Comparison of ENCODE assay signal across 26 cellular contexts in the genomic region with DNA sequence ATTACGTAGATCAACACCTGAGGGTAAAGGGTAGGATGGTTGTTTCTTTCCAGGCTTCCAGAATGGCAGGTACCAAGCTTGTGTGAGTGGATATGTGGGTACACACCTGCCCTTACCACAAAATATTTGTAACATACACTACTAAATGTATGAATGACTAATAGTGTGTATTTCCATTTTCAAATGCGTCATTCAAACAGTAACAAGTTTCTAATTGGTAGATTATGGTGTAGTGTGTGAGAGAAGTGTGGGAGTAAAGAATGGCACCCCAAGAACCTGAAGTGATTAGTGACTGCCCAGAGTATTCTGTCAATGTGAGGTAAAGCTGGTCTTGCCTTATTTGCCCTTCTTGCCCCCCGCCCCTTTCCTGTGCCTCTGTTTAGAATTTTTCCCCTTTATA. TPM values are rescaled to one million over a fixed set of nuclear protein-coding genes. Genes with fewer than 3 reads are reported as not detected.
A peak's percentile ranks its signal among the peaks of the same experiment; 100 is the strongest.
DNase-seq lines count a peak whose midpoint lies in the region; ATAC-seq and TF ChIP-seq lines count a peak whose summit lies in the region.
"Had no signal": no experiment of that assay in that cellular context is flagged by ENCODE, and none has a peak within 500 bp of the region (broad histone marks: within the 10 kb centered on the region; RNA-seq: fewer than 3 reads in every experiment).

No MANE protein-coding gene starts in this region.

- H3K27me3 Mint-ChIP-seq in activated T-cell treated with anti-CD3 and anti-CD28 coated beads, Interleukin-2, amount 50 U/mL, for 24 hours = no peaks in the 10 kb centered on the region
- no peaks in the 10 kb centered on the region for H3K27me3 Mint-ChIP-seq in stimulated activated naive B cell treated with anti-CD40 and anti-IgM and Interleukin-4, amounts not matched to agents 10 μg/mL and 1 μg/mL and 100 μg/mL, for 72 hours
- H3K27me3 Mint-ChIP-seq: activated naive CD4-positive, alpha-beta T cell treated with anti-CD3 and anti-CD28 coated beads, Interleukin-2, amount 50 U/mL, for 24 hours; stimulated activated naive CD8-positive, alpha-beta T cell treated with anti-CD3 and anti-CD28 coated beads, Interleukin-15, Interleukin-2, amounts not matched to agents 100 ng/mL and 50 ng/mL, for 24 hours had no signal

- TF ChIP-seq CTCF in mammary epithelial cell (conservative IDR thresholded peaks at IDR 0.05 in 1 of 2, IDR thresholded peaks at IDR 0.05 in 1 of 2; ENCODE audit: extremely low read depth in 1 of 2, insufficient read depth in 1 of 2, low read depth in 1 of 2, low read length in 2 of 2) = no peak

- no peaks in the 10 kb centered on the region for H3K9me3 ChIP-seq in mammary epithelial cell (replicated peaks; ENCODE audit: insufficient read depth, low read length)
- H3K9me3 ChIP-seq: esophagus muscularis mucosa, psoas muscle, thyroid gland had no signal

- H3K27ac Mint-ChIP-seq in activated T-cell treated with anti-CD3 and anti-CD28 coated beads, Interleukin-2, amount 50 U/mL, for 24 hours = peak overlapping the region; percentile 47
- H3K27ac Mint-ChIP-seq in stimulated activated naive B cell treated with anti-CD40 and anti-IgM and Interleukin-4, amounts not matched to agents 10 μg/mL and 1 μg/mL and 100 μg/mL, for 72 hours = no peak overlapping the region
- H3K27ac Mint-ChIP-seq: activated T-helper 1 cell treated with anti-CD3 and anti-CD28 coated beads, Interleukin-12 subunit alpha, Interleukin-12 subunit beta, Interleukin-2, Interleukin-4 antibody, amounts not matched to agents 30 ng/mL and 10 ng/mL and 1 ng/mL, durations not matched to agents 14 hours and 24 hours and 36 hours; endodermal cell had no signal

- intact Hi-C loops in mammary epithelial cell (cut with micrococcal nuclease) = loop anchor here (10.0 kb wide), 1 partner anchor 351 kb away; no protein-coding TSS in a partner anchor

- no peak overlapping the region for H2AFZ ChIP-seq in mammary epithelial cell (ENCODE audit: low read depth, low read length)

- H3K4me1 ChIP-seq in mammary epithelial cell (ENCODE audit: insufficient read depth, low read length) = peaks cover 5% of the 10 kb centered on the region

- peaks cover 49% of the 10 kb centered on the region for H3K4me1 Mint-ChIP-seq in activated T-cell treated with anti-CD3 and anti-CD28 coated beads, Interleukin-2, amount 50 U/mL, for 24 hours (ENCODE audit: low read depth)
- peaks cover 11 to 28% of the 10 kb centered on the region in 2 donors for H3K4me1 Mint-ChIP-seq in stimulated activated naive B cell treated with anti-CD40 and anti-IgM and Interleukin-4, amounts not matched to agents 10 μg/mL and 1 μg/mL and 100 μg/mL, for 72 hours

- peaks cover 14% of the 10 kb centered on the region for H3K36me3 Mint-ChIP-seq in activated T-cell treated with anti-CD3 and anti-CD28 coated beads, Interleukin-2, amount 50 U/mL, for 24 hours (ENCODE audit: low read depth)
- H3K36me3 Mint-ChIP-seq in stimulated activated naive B cell treated with anti-CD40 and anti-IgM and Interleukin-4, amounts not matched to agents 10 μg/mL and 1 μg/mL and 100 μg/mL, for 72 hours = peaks cover 9 to 16% of the 10 kb centered on the region in 2 donors

- in situ Hi-C loops in mammary epithelial cell (cut with MboI; ENCODE audit: low sequenced_read_pairs in 2 of 2) = loop anchor here (10.0 kb wide), 2 partner anchors 249 to 259 kb away; no protein-coding TSS in a partner anchor

- no peak overlapping the region for H3K4me3 Mint-ChIP-seq in activated T-cell treated with anti-CD3 and anti-CD28 coated beads, Interleukin-2, amount 50 U/mL, for 24 hours
- no peak overlapping the region for H3K4me3 Mint-ChIP-seq in stimulated activated naive B cell treated with anti-CD40 and anti-IgM and Interleukin-4, amounts not matched to agents 10 μg/mL and 1 μg/mL and 100 μg/mL, for 72 hours
- H3K4me3 Mint-ChIP-seq: activated naive CD4-positive, alpha-beta T cell treated with anti-CD3 and anti-CD28 coated beads, Interleukin-2, amount 50 U/mL, for 24 hours; activated T-helper 1 cell treated with anti-CD3 and anti-CD28 coated beads, Interleukin-12 subunit alpha, Interleukin-12 subunit beta, Interleukin-2, Interleukin-4 antibody, amounts not matched to agents 30 ng/mL and 10 ng/mL and 1 ng/mL, durations not matched to agents 14 hours and 24 hours and 36 hours; endodermal cell; stimulated activated naive CD8-positive, alpha-beta T cell treated with anti-CD3 and anti-CD28 coated beads, Interleukin-15, Interleukin-2, amounts not matched to agents 100 ng/mL and 50 ng/mL, for 24 hours had no signal

- H3K27ac ChIP-seq in mammary epithelial cell (ENCODE audit: insufficient read depth, low read depth, low read length) = no peak overlapping the region
- H3K27ac ChIP-seq: esophagus muscularis mucosa, psoas muscle, thyroid gland had no signal

- no peaks in the 10 kb centered on the region for H3K36me3 ChIP-seq in mammary epithelial cell (ENCODE audit: insufficient read depth, low read length)
- H3K36me3 ChIP-seq: esophagus muscularis mucosa, thyroid gland had no signal

- H3K4me2 ChIP-seq in mammary epithelial cell (ENCODE audit: insufficient read depth, low read depth, low read length) = no peak overlapping the region

- no peak for DNase-seq in activated T-cell treated with anti-CD3 and anti-CD28 coated beads, Interleukin-2, amount 50 U/mL, for 24 hours
- no peak for DNase-seq in activated T-cell treated with anti-CD3 and anti-CD28 coated beads, Interleukin-2, amount 50 U/mL, for 1 hour
- DNase-seq in mammary epithelial cell (peak; percentile 29), Kasumi-1 (lab: John Stamatoyannopoulos, UW) (no peak), HCEC 1CT (no peak), NOMO-1 treated with DMSO at 0.1 percent for 48 hours (lab: John Stamatoyannopoulos, UW; ENCODE audit: unreplicated experiment) (no peak)
- no peak for DNase-seq in stimulated activated naive B cell treated with anti-CD40 and anti-IgM and Interleukin-4, amounts not matched to agents 10 μg/mL and 1 μg/mL and 100 μg/mL, for 72 hours
- DNase-seq: activated CD4-positive, CD25-positive, alpha-beta regulatory T cell treated with anti-CD3 and anti-CD28 coated beads, Interleukin-2, amount 50 U/mL, for 72 hours; aorta; caudate nucleus; cortex of kidney; endodermal cell; foreskin melanocyte; left cardiac atrium; NCI-H1436 treated with DMSO at 0.1 percent for 48 hours; NCI-H345; psoas muscle; RPMI8226; stimulated activated CD4-positive, alpha-beta T cell treated with anti-CD3 and anti-CD28 coated beads, Interleukin-15, amount 100 ng/mL, for 24 hours; T-helper 1 cell; thyroid gland had no signal

- no peaks in the 10 kb centered on the region for H3K9me3 Mint-ChIP-seq in activated T-cell treated with anti-CD3 and anti-CD28 coated beads, Interleukin-2, amount 50 U/mL, for 24 hours
- peaks cover 0 to 4% of the 10 kb centered on the region in 2 donors for H3K9me3 Mint-ChIP-seq in stimulated activated naive B cell treated with anti-CD40 and anti-IgM and Interleukin-4, amounts not matched to agents 10 μg/mL and 1 μg/mL and 100 μg/mL, for 72 hours
- H3K9me3 Mint-ChIP-seq: activated naive CD4-positive, alpha-beta T cell treated with anti-CD3 and anti-CD28 coated beads, Interleukin-2, amount 50 U/mL, for 24 hours; stimulated activated naive CD8-positive, alpha-beta T cell treated with anti-CD3 and anti-CD28 coated beads, Interleukin-15, Interleukin-2, amounts not matched to agents 100 ng/mL and 50 ng/mL, for 24 hours had no signal

- H3K4me3 ChIP-seq in mammary epithelial cell (replicated peaks in 1 of 3; ENCODE audit: insufficient read depth in 1 of 3, low read depth in 2 of 3, low read length in 3 of 3) = no peak overlapping the region
- H3K4me3 ChIP-seq: esophagus muscularis mucosa, psoas muscle, thyroid gland had no signal

- CTCF ChIA-PET in mammary epithelial cell (lab: Charles Lee; ENCODE audit: low non-redundant PET) = no interaction called here

- no peak overlapping the region for H3K9ac ChIP-seq in mammary epithelial cell (ENCODE audit: insufficient read depth, low read length)

- peak; percentile 53 for ATAC-seq in HG02870 (IDR thresholded peaks at IDR 0.05; ENCODE audit: unreplicated experiment)
- ATAC-seq in stimulated activated naive B cell treated with anti-CD40 and anti-IgM and Interleukin-4, amounts not matched to agents 10 μg/mL and 1 μg/mL and 100 μg/mL, for 72 hours (replicated peaks) = peak; percentile 19 to 25
- ATAC-seq: left cardiac atrium, psoas muscle had no signal

- no peaks in the 10 kb centered on the region for H4K20me1 ChIP-seq in mammary epithelial cell (ENCODE audit: insufficient read depth, low read length)

- H3K27me3 ChIP-seq in mammary epithelial cell (ENCODE audit: insufficient read depth, low read length) = no peaks in the 10 kb centered on the region
- H3K27me3 ChIP-seq: esophagus muscularis mucosa, thyroid gland had no signal

- BruUV-seq in mammary epithelial cell (replicated peaks; lab: Mats Ljungman, UMichigan) = no TSS peak

- H3K79me2 ChIP-seq in mammary epithelial cell (ENCODE audit: insufficient read depth, low read length) = peaks cover 89% of the 10 kb centered on the region

- dilution Hi-C loops in mammary epithelial cell (cut with HindIII; ENCODE audit: low sequenced_read_pairs) = loop anchor here (5.0 to 10.0 kb wide), 2 partner anchors 76 to 249 kb away; no protein-coding TSS in a partner anchor

- 67% methylated on average over 3 of the region's 3 CpGs for WGBS in mammary epithelial cell (ENCODE audit: low coverage, missing lambda C conversion rate)

RNA-seq across cellular contexts. Expression of gene AGPS, which starts 21.1 kb away (rescaled TPM):
- 10 to 100 TPM; 42.8 to 52.4 TPM for total RNA-seq in mammary epithelial cell
- polyA plus RNA-seq in mammary epithelial cell = 11.8 TPM
- polyA minus RNA-seq in mammary epithelial cell = 7.0 TPM
